22 cellular contexts compared by ENCODE assay signal in the genomic region with DNA sequence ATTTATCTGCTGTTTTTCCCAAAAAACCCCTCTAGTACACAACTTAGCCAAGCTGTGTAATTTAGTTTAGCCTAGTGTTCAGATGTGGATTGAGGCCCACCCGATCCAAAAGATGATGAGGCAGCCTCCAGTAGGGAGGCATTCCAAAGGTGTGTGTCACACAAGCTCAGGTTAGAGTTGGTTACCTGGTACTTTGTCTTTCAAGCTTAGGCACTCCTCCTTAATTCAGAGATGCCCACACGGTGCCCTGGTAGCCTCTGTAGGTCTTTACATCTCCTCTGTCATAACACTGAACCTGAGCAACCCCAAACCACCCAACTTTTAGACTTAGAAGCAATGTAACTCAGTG.
"Had no signal": no experiment of that assay in that cellular context is flagged by ENCODE, and none has a peak within 500 bp of the region (broad histone marks: within the 10 kb centered on the region; RNA-seq: fewer than 3 reads in every experiment).

No MANE protein-coding gene starts in this region.

- H3K27me3 Mint-ChIP-seq: dendritic cell treated with granulocyte-macrophage colony-stimulating factor and Interleukin-4, amounts not matched to agents 40 ng/mL and 50 ng/mL, for 4 days; effector memory CD8-positive, alpha-beta T cell; naive thymus-derived CD8-positive, alpha-beta T cell; stimulated activated naive CD8-positive, alpha-beta T cell treated with anti-CD3 and anti-CD28 coated beads, Interleukin-15, Interleukin-2, amounts not matched to agents 100 ng/mL and 50 ng/mL, for 24 hours had no signal

- ATAC-seq: effector memory CD8-positive, alpha-beta T cell; left colon; left ventricle myocardium superior; mucosa of descending colon; naive thymus-derived CD8-positive, alpha-beta T cell; psoas muscle; right lobe of liver; stimulated activated effector memory CD8-positive, alpha-beta T cell treated with anti-CD3 and anti-CD28 coated beads, Interleukin-12 subunit alpha, Interleukin-12 subunit beta, amount 100 ng/mL, for 72 hours had no signal

- H3K4me3 Mint-ChIP-seq: dendritic cell treated with granulocyte-macrophage colony-stimulating factor and Interleukin-4, amounts not matched to agents 40 ng/mL and 50 ng/mL, for 4 days; effector memory CD8-positive, alpha-beta T cell; immature natural killer cell; naive thymus-derived CD8-positive, alpha-beta T cell; stimulated activated effector memory CD8-positive, alpha-beta T cell treated with anti-CD3 and anti-CD28 coated beads, Interleukin-12 subunit alpha, Interleukin-12 subunit beta, amount 100 ng/mL, for 72 hours; stimulated activated naive CD8-positive, alpha-beta T cell treated with anti-CD3 and anti-CD28 coated beads, Interleukin-15, Interleukin-2, amounts not matched to agents 100 ng/mL and 50 ng/mL, for 24 hours had no signal

- H3K4me1 ChIP-seq: psoas muscle, right lobe of liver, tibial artery had no signal

- H3K27me3 ChIP-seq: hepatocyte, neutrophil, right lobe of liver, tibial artery had no signal

- H3K27ac Mint-ChIP-seq: dendritic cell treated with granulocyte-macrophage colony-stimulating factor and Interleukin-4, amounts not matched to agents 40 ng/mL and 50 ng/mL, for 4 days; effector memory CD8-positive, alpha-beta T cell; immature natural killer cell; naive thymus-derived CD8-positive, alpha-beta T cell; stimulated activated effector memory CD8-positive, alpha-beta T cell treated with anti-CD3 and anti-CD28 coated beads, Interleukin-12 subunit alpha, Interleukin-12 subunit beta, amount 100 ng/mL, for 72 hours; stimulated activated naive CD8-positive, alpha-beta T cell treated with anti-CD3 and anti-CD28 coated beads, Interleukin-15, Interleukin-2, amounts not matched to agents 100 ng/mL and 50 ng/mL, for 24 hours had no signal

- H3K4me1 Mint-ChIP-seq: immature natural killer cell; naive thymus-derived CD8-positive, alpha-beta T cell; stimulated activated effector memory CD8-positive, alpha-beta T cell treated with anti-CD3 and anti-CD28 coated beads, Interleukin-12 subunit alpha, Interleukin-12 subunit beta, amount 100 ng/mL, for 72 hours had no signal

- DNase-seq: cerebellar nuclear complex; effector memory CD8-positive, alpha-beta T cell; erythroblast; foreskin melanocyte; head of caudate nucleus; immature natural killer cell; kidney; left colon; left ventricle myocardium superior; mucosa of descending colon; naive thymus-derived CD8-positive, alpha-beta T cell; psoas muscle; retina; right lobe of liver; stimulated activated CD4-positive, alpha-beta T cell treated with anti-CD3 and anti-CD28 coated beads, Interleukin-4, amount 100 ng/mL, for 1 hour; stimulated activated CD8-positive, alpha-beta memory T cell treated with anti-CD3 and anti-CD28 coated beads, Interleukin-4, amount 100 ng/mL, for 48 hours; tibial artery had no signal

- H3K36me3 Mint-ChIP-seq: immature natural killer cell; naive thymus-derived CD8-positive, alpha-beta T cell; stimulated activated effector memory CD8-positive, alpha-beta T cell treated with anti-CD3 and anti-CD28 coated beads, Interleukin-12 subunit alpha, Interleukin-12 subunit beta, amount 100 ng/mL, for 72 hours had no signal

- H3K27ac ChIP-seq: hepatocyte, neutrophil, psoas muscle, right lobe of liver, tibial artery had no signal
